9 cellular contexts compared by ENCODE assay signal in the genomic region with DNA sequence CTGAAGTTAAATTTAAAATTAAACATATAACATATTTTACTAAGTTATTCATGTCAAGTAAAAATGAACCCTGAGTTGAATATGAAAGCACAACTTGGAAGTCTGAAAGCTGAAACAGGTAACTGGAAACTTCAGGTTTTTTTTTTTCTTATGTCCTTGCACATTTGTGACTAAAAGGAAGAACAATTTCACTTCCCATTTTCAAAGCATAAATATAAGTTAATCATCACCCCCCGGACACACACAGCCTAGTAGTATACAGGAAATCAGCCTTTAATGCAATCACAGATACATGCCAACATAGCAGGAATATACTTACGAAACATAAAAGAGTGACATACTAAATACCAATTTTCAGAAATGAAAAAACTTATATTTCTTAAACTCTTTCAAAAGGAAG.
DNase-seq lines count a peak whose midpoint lies in the region; ATAC-seq and TF ChIP-seq lines count a peak whose summit lies in the region.
"Had no signal": no experiment of that assay in that cellular context is flagged by ENCODE, and none has a peak within 500 bp of the region (broad histone marks: within the 10 kb centered on the region; RNA-seq: fewer than 3 reads in every experiment).

No MANE protein-coding gene starts in this region.

- no peaks in the 10 kb centered on the region for H3K4me1 Mint-ChIP-seq in immature natural killer cell

- peak; percentile 91 for DNase-seq in OCI-M1 (lab: John Stamatoyannopoulos, UW)
- no peak for DNase-seq in immature natural killer cell
- DNase-seq in foreskin fibroblast, result no peak
- no peak for DNase-seq in HEK293T (ENCODE audit: extremely low spot score)
- no peak for DNase-seq in smooth muscle cell (lab: John Stamatoyannopoulos, UW; ENCODE audit: unreplicated experiment)
- DNase-seq: mammary epithelial cell had no signal

- H3K79me2 ChIP-seq in smooth muscle cell (ENCODE audit: low read depth), result no peaks in the 10 kb centered on the region

- no peaks in the 10 kb centered on the region for H3K36me3 ChIP-seq in smooth muscle cell (ENCODE audit: low read depth)

- H3K4me3 ChIP-seq in foreskin fibroblast (ENCODE audit: low read depth in 1 of 2, low read length in 2 of 2) (no peak overlapping the region), smooth muscle cell (no peak overlapping the region)

- H4K20me1 ChIP-seq in smooth muscle cell (ENCODE audit: low read depth), result no peaks in the 10 kb centered on the region

- H3K27ac Mint-ChIP-seq in immature natural killer cell, result no peak overlapping the region

- 97% methylated on average over 2 of the region's 2 CpGs for WGBS in smooth muscle cell (ENCODE audit: low lambda C conversion rate)

- H3K4me1 ChIP-seq in smooth muscle cell (ENCODE audit: low read depth), result no peaks in the 10 kb centered on the region

- H3K27me3 Mint-ChIP-seq in immature natural killer cell (ENCODE audit: low read depth in 3 of 3), result no peaks in the 10 kb centered on the region

- H3K36me3 Mint-ChIP-seq in immature natural killer cell, result peaks cover 0 to 5% (median 0%) of the 10 kb centered on the region in 3 donors

- H3K27ac ChIP-seq in smooth muscle cell (ENCODE audit: low read depth), result no peak overlapping the region

- H3K4me3 Mint-ChIP-seq in immature natural killer cell, result no peak overlapping the region

- ATAC-seq in GM18502 (IDR thresholded peaks at IDR 0.05; ENCODE audit: poor library complexity, unreplicated experiment) (peak; percentile 98), GM21381 (IDR thresholded peaks at IDR 0.05; ENCODE audit: unreplicated experiment) (peak; percentile 99), HG03097 (IDR thresholded peaks at IDR 0.05; ENCODE audit: low FRiP score, unreplicated experiment) (peak; percentile 97)

- H3K9me3 Mint-ChIP-seq in immature natural killer cell, result no peaks in the 10 kb centered on the region

- TF ChIP-seq CTCF in foreskin fibroblast (IDR thresholded peaks at IDR 0.05; ENCODE audit: low read depth, low read length), result no peak
- TF ChIP-seq CTCF in smooth muscle cell (IDR thresholded peaks at IDR 0.05; ENCODE audit: borderline replicate concordance, insufficient read depth, poor library complexity, severe bottlenecking), result no peak

- H3K9ac ChIP-seq in smooth muscle cell (ENCODE audit: low read depth), result no peak overlapping the region

- no peaks in the 10 kb centered on the region for H3K27me3 ChIP-seq in smooth muscle cell (ENCODE audit: low read depth)

- POLR2A ChIA-PET in HEK293T (lab: Yijun Ruan, JAX), result no interaction called here

- H3F3A ChIP-seq in smooth muscle cell (ENCODE audit: low read depth), result no peaks in the 10 kb centered on the region

- no peak overlapping the region for H3K4me2 ChIP-seq in smooth muscle cell

- no peak overlapping the region for H2AFZ ChIP-seq in smooth muscle cell (ENCODE audit: low read depth)

- CTCF ChIA-PET in HEK293T (lab: Yijun Ruan, JAX), result no interaction called here

- no peaks in the 10 kb centered on the region for H3K9me3 ChIP-seq in smooth muscle cell (replicated peaks; ENCODE audit: low read depth)

TF ChIP-seq in HEK293T, 16 proteins besides CTCF, POLR2A, EP300 and RAD21:
- no peak for TF ChIP-seq L3MBTL2 (conservative IDR thresholded peaks at IDR 0.05)
- TF ChIP-seq FOXA1 (IDR thresholded peaks at IDR 0.05), result no peak
- TF ChIP-seq FOXM1 (IDR thresholded peaks at IDR 0.05; ENCODE audit: borderline replicate concordance), result no peak
- no peak for TF ChIP-seq CTBP1 (IDR thresholded peaks at IDR 0.05; ENCODE audit: borderline replicate concordance)
- TF ChIP-seq BHLHE40 (IDR thresholded peaks at IDR 0.05; ENCODE audit: borderline replicate concordance), result no peak
- TF ChIP-seq LEF1 (IDR thresholded peaks at IDR 0.05; ENCODE audit: borderline replicate concordance), result no peak
- no peak for TF ChIP-seq TARDBP (IDR thresholded peaks at IDR 0.05)
- TF ChIP-seq ARNT (IDR thresholded peaks at IDR 0.05), result no peak
- no peak for TF ChIP-seq ELF4 (IDR thresholded peaks at IDR 0.05)
- TF ChIP-seq SP1 (IDR thresholded peaks at IDR 0.05), result no peak
- TF ChIP-seq ZNF384 (IDR thresholded peaks at IDR 0.05), result no peak
- no peak for TF ChIP-seq FOXK2 (IDR thresholded peaks at IDR 0.05)
- no peak for TF ChIP-seq HDGF (IDR thresholded peaks at IDR 0.05; ENCODE audit: borderline replicate concordance)
- no peak for TF ChIP-seq SUZ12 (IDR thresholded peaks at IDR 0.05)
- TF ChIP-seq NFRKB (IDR thresholded peaks at IDR 0.05), result no peak
